10 cellular contexts compared by ENCODE assay signal in genomic region chr14:67357583-67358354, GRCh38. TPM values are rescaled to one million over a fixed set of nuclear protein-coding genes. Genes with fewer than 3 reads are reported as not detected.
A peak's percentile ranks its signal among the peaks of the same experiment; 100 is the strongest.
DNase-seq lines count a peak whose midpoint lies in the region; ATAC-seq and TF ChIP-seq lines count a peak whose summit lies in the region.
"Had no signal": no experiment of that assay in that cellular context is flagged by ENCODE, and none has a peak within 500 bp of the region (broad histone marks: within the 10 kb centered on the region; RNA-seq: fewer than 3 reads in every experiment).

No MANE protein-coding gene starts in this region.

- peak overlapping the region; percentile 66; the same call in 1 of the 2 replicates for H3K4me3 ChIP-seq in SJSA1
- peak overlapping the region in 3 of 4 experiments; percentile 92 to 97 (median 92) for H3K4me3 ChIP-seq in fibroblast of lung (replicated peaks in 1 of 4; ENCODE audit: control extremely low read depth in 1 of 4, insufficient read depth in 1 of 4, low read depth in 3 of 4, low read length in 4 of 4)

- peak overlapping the region; percentile 99 for H3K4me3 Mint-ChIP-seq in activated CD8-positive, alpha-beta memory T cell treated with anti-CD3 and anti-CD28 coated beads, Interleukin-2, amount 10 ng/mL, durations not matched to agents 7 days and 5 days
- peak overlapping the region; percentile 97 for H3K4me3 Mint-ChIP-seq in stimulated activated effector memory CD8-positive, alpha-beta T cell treated with anti-CD3 and anti-CD28 coated beads, Interleukin-12 subunit alpha, Interleukin-12 subunit beta, amount 100 ng/mL, for 72 hours

- peaks cover 11% of the 10 kb centered on the region for H3K4me1 ChIP-seq in SJSA1 (replicated peaks)
- H3K4me1 ChIP-seq in fibroblast of lung (ENCODE audit: control insufficient read depth, extremely low read depth, insufficient read depth, low read length), result peaks cover 10% of the 10 kb centered on the region

- H2AFZ ChIP-seq in fibroblast of lung (ENCODE audit: low read length), result no peak overlapping the region

- CTCF ChIA-PET in activated CD8-positive, alpha-beta memory T cell treated with anti-CD3 and anti-CD28 coated beads, Interleukin-2, amount 10 ng/mL, durations not matched to agents 7 days and 5 days (lab: Charles Lee), result interaction anchor here (0.6 kb wide), 1 partner anchor 168 kb away, joined by 4 read pairs; no protein-coding TSS in a partner anchor

- no peaks in the 10 kb centered on the region for H3K9me3 Mint-ChIP-seq in activated CD8-positive, alpha-beta memory T cell treated with anti-CD3 and anti-CD28 coated beads, Interleukin-2, amount 10 ng/mL, durations not matched to agents 7 days and 5 days (ENCODE audit: low read depth)
- H3K9me3 Mint-ChIP-seq in stimulated activated effector memory CD8-positive, alpha-beta T cell treated with anti-CD3 and anti-CD28 coated beads, Interleukin-12 subunit alpha, Interleukin-12 subunit beta, amount 100 ng/mL, for 72 hours, result no peaks in the 10 kb centered on the region

- H3K36me3 ChIP-seq in SJSA1, result peaks cover 19% of the 10 kb centered on the region
- peaks cover 2% of the 10 kb centered on the region for H3K36me3 ChIP-seq in fibroblast of lung (ENCODE audit: control insufficient read depth, insufficient read depth, low read length)
- H3K36me3 ChIP-seq: uterus had no signal

- peak overlapping the region; percentile 96 for H3K4me2 ChIP-seq in fibroblast of lung (ENCODE audit: extremely low read depth, insufficient read depth, low read length)

- no peaks in the 10 kb centered on the region for H4K20me1 ChIP-seq in fibroblast of lung (ENCODE audit: control insufficient read depth, extremely low read depth, insufficient read depth, low read length)

- H3K27me3 Mint-ChIP-seq in activated CD8-positive, alpha-beta memory T cell treated with anti-CD3 and anti-CD28 coated beads, Interleukin-2, amount 10 ng/mL, durations not matched to agents 7 days and 5 days, result no peaks in the 10 kb centered on the region

- no peak overlapping the region for H3K27ac ChIP-seq in SJSA1
- H3K27ac ChIP-seq in fibroblast of lung (ENCODE audit: insufficient read depth, low read length), result no peak overlapping the region
- H3K27ac ChIP-seq: uterus had no signal

- ATAC-seq in activated CD8-positive, alpha-beta memory T cell treated with anti-CD3 and anti-CD28 coated beads, Interleukin-2, amount 10 ng/mL, durations not matched to agents 7 days and 5 days, result no peak
- ATAC-seq in stimulated activated effector memory CD8-positive, alpha-beta T cell treated with anti-CD3 and anti-CD28 coated beads, Interleukin-12 subunit alpha, Interleukin-12 subunit beta, amount 100 ng/mL, for 72 hours, result no peak
- ATAC-seq in HG02970 (IDR thresholded peaks at IDR 0.05; ENCODE audit: low FRiP score, unreplicated experiment) (no peak), GM18870 (IDR thresholded peaks at IDR 0.05; ENCODE audit: unreplicated experiment) (no peak)

- H3K27ac Mint-ChIP-seq in activated CD8-positive, alpha-beta memory T cell treated with anti-CD3 and anti-CD28 coated beads, Interleukin-2, amount 10 ng/mL, durations not matched to agents 7 days and 5 days, result peak overlapping the region; percentile 0
- H3K27ac Mint-ChIP-seq in stimulated activated effector memory CD8-positive, alpha-beta T cell treated with anti-CD3 and anti-CD28 coated beads, Interleukin-12 subunit alpha, Interleukin-12 subunit beta, amount 100 ng/mL, for 72 hours, result peak overlapping the region; percentile 99

- TF ChIP-seq CTCF in fibroblast of lung (conservative IDR thresholded peaks at IDR 0.05 in 1 of 2, IDR thresholded peaks at IDR 0.05 in 1 of 2; ENCODE audit: low read depth in 1 of 2, low read length in 2 of 2), result no peak

- no peaks in the 10 kb centered on the region for H3K27me3 ChIP-seq in SJSA1 (replicated peaks)
- no peaks in the 10 kb centered on the region for H3K27me3 ChIP-seq in fibroblast of lung (ENCODE audit: control insufficient read depth, insufficient read depth, low read length)
- H3K27me3 ChIP-seq: uterus had no signal

- H3K79me2 ChIP-seq in fibroblast of lung (ENCODE audit: control insufficient read depth, insufficient read depth, low read length), result peaks cover 89% of the 10 kb centered on the region

- no peak overlapping the region for H3K9ac ChIP-seq in fibroblast of lung (ENCODE audit: insufficient read depth, low read length)

- H3K9me3 ChIP-seq in SJSA1 (replicated peaks) (no peaks in the 10 kb centered on the region), fibroblast of lung (ENCODE audit: control insufficient read depth, insufficient read depth, low read depth, low read length) (no peaks in the 10 kb centered on the region)
- H3K9me3 ChIP-seq: uterus had no signal

- no peak for DNase-seq in activated CD8-positive, alpha-beta memory T cell treated with anti-CD3 and anti-CD28 coated beads, Interleukin-2, amount 10 ng/mL, durations not matched to agents 7 days and 5 days
- no peak for DNase-seq in activated CD8-positive, alpha-beta memory T cell treated with anti-CD3 and anti-CD28 coated beads, Interleukin-2, amount 50 U/mL, for 48 hours
- no peak for DNase-seq in SJSA1 (ENCODE audit: low read depth in 1 of 2, low spot score in 2 of 2)
- peak in 1 of 2 donors; percentile 30 for DNase-seq in fibroblast of lung (ENCODE audit: low read depth in 2 of 2)
- DNase-seq in stimulated activated effector memory CD8-positive, alpha-beta T cell treated with anti-CD3 and anti-CD28 coated beads, Interleukin-12 subunit alpha, Interleukin-12 subunit beta, amount 100 ng/mL, for 72 hours (ENCODE audit: low spot score in 2 of 2), result no peak
- no peak for DNase-seq in NCI-H2196 (lab: John Stamatoyannopoulos, UW; ENCODE audit: unreplicated experiment)
- DNase-seq: NCI-H1092, uterus had no signal

- peaks cover 9% of the 10 kb centered on the region for H3K36me3 Mint-ChIP-seq in activated CD8-positive, alpha-beta memory T cell treated with anti-CD3 and anti-CD28 coated beads, Interleukin-2, amount 10 ng/mL, durations not matched to agents 7 days and 5 days
- H3K36me3 Mint-ChIP-seq in stimulated activated effector memory CD8-positive, alpha-beta T cell treated with anti-CD3 and anti-CD28 coated beads, Interleukin-12 subunit alpha, Interleukin-12 subunit beta, amount 100 ng/mL, for 72 hours, result peaks cover 47% of the 10 kb centered on the region

- peaks cover 47% of the 10 kb centered on the region for H3K4me1 Mint-ChIP-seq in activated CD8-positive, alpha-beta memory T cell treated with anti-CD3 and anti-CD28 coated beads, Interleukin-2, amount 10 ng/mL, durations not matched to agents 7 days and 5 days
- peaks cover 47% of the 10 kb centered on the region for H3K4me1 Mint-ChIP-seq in stimulated activated effector memory CD8-positive, alpha-beta T cell treated with anti-CD3 and anti-CD28 coated beads, Interleukin-12 subunit alpha, Interleukin-12 subunit beta, amount 100 ng/mL, for 72 hours

RNA-seq across cellular contexts. Expression of gene ATP6V1D, which starts 1.8 kb away (rescaled TPM):
- total RNA-seq in activated CD8-positive, alpha-beta memory T cell treated with anti-CD3 and anti-CD28 coated beads, Interleukin-2, amount 10 ng/mL, durations not matched to agents 7 days and 5 days, result 10 to 100 TPM; 32.4 to 33.5 TPM
- total RNA-seq in SJSA1 (2014; rRNA removed; shearing (Covaris generic)), result 125 and 130 TPM in 2 replicates
- 95.5 and 120 TPM in 2 replicates for total RNA-seq in fibroblast of lung
- polyA plus RNA-seq in fibroblast of lung, result 90.0 and 91.5 TPM in 2 replicates
- 67.0 and 77.3 TPM in 2 replicates for polyA plus RNA-seq in fibroblast of lung (2012)
- 28.3 and 31.7 TPM in 2 replicates for polyA minus RNA-seq in fibroblast of lung (ENCODE audit: low replicate concordance)

RNA-seq across cellular contexts. Expression of gene EIF2S1, which starts 2.4 kb away (rescaled TPM):
- 100 to 1,000 TPM; 145 to 189 TPM for total RNA-seq in activated CD8-positive, alpha-beta memory T cell treated with anti-CD3 and anti-CD28 coated beads, Interleukin-2, amount 10 ng/mL, durations not matched to agents 7 days and 5 days
- 276 and 302 TPM in 2 replicates for total RNA-seq in SJSA1 (2014; rRNA removed; shearing (Covaris generic))
- 152 and 180 TPM in 2 replicates for total RNA-seq in fibroblast of lung
- polyA plus RNA-seq in fibroblast of lung, result 182 and 222 TPM in 2 replicates
- 164 and 207 TPM in 2 replicates for polyA plus RNA-seq in fibroblast of lung (2012)
- polyA minus RNA-seq in fibroblast of lung (ENCODE audit: low replicate concordance), result 17.0 and 24.3 TPM in 2 replicates

RNA-seq across cellular contexts. Expression of gene PLEK2, which starts 54.2 kb away (rescaled TPM):
- total RNA-seq in activated CD8-positive, alpha-beta memory T cell treated with anti-CD3 and anti-CD28 coated beads, Interleukin-2, amount 10 ng/mL, durations not matched to agents 7 days and 5 days, result under 1 TPM in 1 of 2 experiments, not detected in 1; 0.44 TPM
- 15.9 and 20.0 TPM in 2 replicates for total RNA-seq in SJSA1 (2014; rRNA removed; shearing (Covaris generic))
- total RNA-seq in fibroblast of lung, result 0.17 and 0.51 TPM in 2 replicates
- polyA plus RNA-seq in fibroblast of lung, result 1.1 and 3.5 TPM in 2 replicates
- 1.2 and 4.2 TPM in 2 replicates for polyA plus RNA-seq in fibroblast of lung (2012)
- 2.4 TPM in 1 of 2 replicates, not detected in the other for polyA minus RNA-seq in fibroblast of lung (ENCODE audit: low replicate concordance)

Comparison
In these comparisons a context has a peak if more than half of its experiments do, and no peak if none do; other contexts are left out.
1. RNA of gene PLEK2, which starts 54.2 kb away (total RNA-seq): 15.9 to 20.0 TPM in SJSA1; 0.44 TPM in activated CD8-positive, alpha-beta memory T cell treated with anti-CD3 and anti-CD28 coated beads, Interleukin-2, amount 10 ng/mL, durations not matched to agents 7 days and 5 days and 0.17 to 0.51 TPM in fibroblast of lung; every median in the first group is over 10 times any median in the second.